ENCODE assay signal across 11 cellular contexts in genomic region chr12:123238330-123238682, GRCh38. TPM values are rescaled to one million over a fixed set of nuclear protein-coding genes. Genes with fewer than 3 reads are reported as not detected.
DNase-seq lines count a peak whose midpoint lies in the region; ATAC-seq and TF ChIP-seq lines count a peak whose summit lies in the region.
"Had no signal": no experiment of that assay in that cellular context is flagged by ENCODE, and none has a peak within 500 bp of the region (broad histone marks: within the 10 kb centered on the region; RNA-seq: fewer than 3 reads in every experiment).

No MANE protein-coding gene starts in this region.

- H3K27ac ChIP-seq in BLaER1 treated with 17β-estradiol and CSF1 and Interleukin-3, amounts not matched to agents 10 nM and 100 nM, result peak overlapping the region in 2 of 11 experiments; percentile 13 to 34; a peak in 3 of 22 replicates
- no peak overlapping the region for H3K27ac ChIP-seq in CD4-positive, alpha-beta memory T cell (ENCODE audit: low read depth, low read length)
- peak overlapping the region; percentile 39 for H3K27ac ChIP-seq in naive thymus-derived CD4-positive, alpha-beta T cell (ENCODE audit: low read depth, low read length)
- H3K27ac ChIP-seq in psoas muscle, result no peak overlapping the region
- H3K27ac ChIP-seq: heart left ventricle, parathyroid adenoma had no signal

- peak overlapping the region in 4 of 8 donors; percentile 22 to 64 (median 48) for H3K4me3 Mint-ChIP-seq in CD4-positive, alpha-beta memory T cell
- no peak overlapping the region for H3K4me3 Mint-ChIP-seq in activated CD8-positive, alpha-beta T cell treated with anti-CD3 and anti-CD28 coated beads, Interleukin-2, amount 10 ng/mL, durations not matched to agents 7 days and 5 days
- peak overlapping the region; percentile 18 to 87 (median 76) for H3K4me3 Mint-ChIP-seq in naive thymus-derived CD4-positive, alpha-beta T cell

- POLR2A ChIA-PET in CD4-positive, alpha-beta memory T cell (lab: Charles Lee; ENCODE audit: partially characterized antibody), result interaction anchor here (0.6 to 9.2 kb wide), 13 partner anchors 10 to 712 kb away, joined by 3 to 253 read pairs (median 4); partner anchors contain the start of genes ABCB9, ARL6IP4, KNTC1 and OGFOD2
- POLR2A ChIA-PET in activated CD8-positive, alpha-beta T cell treated with anti-CD3 and anti-CD28 coated beads, Interleukin-2, amount 10 ng/mL, durations not matched to agents 7 days and 5 days (lab: Charles Lee), result interaction anchor here (0.8 to 2.2 kb wide), 6 partner anchors 15 to 268 kb away, joined by 3 to 10 read pairs (median 3); partner anchors contain the start of genes ARL6IP4, OGFOD2 and SBNO1
- POLR2A ChIA-PET in naive thymus-derived CD4-positive, alpha-beta T cell (lab: Charles Lee), result interaction anchor here (0.7 to 4.0 kb wide), 13 partner anchors 9 to 463 kb away, joined by 3 to 30 read pairs (median 3); partner anchors contain the start of genes ABCB9 and OGFOD2

- no peaks in the 10 kb centered on the region for H3K27me3 ChIP-seq in BLaER1 treated with 17β-estradiol and CSF1 and Interleukin-3, amounts not matched to agents 10 nM and 100 nM
- no peaks in the 10 kb centered on the region for H3K27me3 ChIP-seq in CD4-positive, alpha-beta memory T cell (ENCODE audit: insufficient read depth, low read length)
- no peaks in the 10 kb centered on the region for H3K27me3 ChIP-seq in naive thymus-derived CD4-positive, alpha-beta T cell (ENCODE audit: control insufficient read depth in 2 of 2, insufficient read depth in 2 of 2, low read length in 2 of 2)
- no peaks in the 10 kb centered on the region for H3K27me3 ChIP-seq in psoas muscle (ENCODE audit: insufficient read depth in 3 of 3, low read length in 2 of 3)
- H3K27me3 ChIP-seq: heart left ventricle had no signal

- no peak overlapping the region for H3K4me3 ChIP-seq in BLaER1 treated with 17β-estradiol and CSF1 and Interleukin-3, amounts not matched to agents 10 nM and 100 nM
- H3K4me3 ChIP-seq in CD4-positive, alpha-beta memory T cell (ENCODE audit: low read length in 2 of 2), result no peak overlapping the region
- H3K4me3 ChIP-seq in naive thymus-derived CD4-positive, alpha-beta T cell (ENCODE audit: low read length), result no peak overlapping the region
- H3K4me3 ChIP-seq in psoas muscle, result no peak overlapping the region
- H3K4me3 ChIP-seq: heart left ventricle had no signal

- H3K4me1 ChIP-seq in BLaER1 treated with 17β-estradiol and CSF1 and Interleukin-3, amounts not matched to agents 10 nM and 100 nM, result peaks cover 71 to 83% (median 77%) of the 10 kb centered on the region in 10 experiments
- peaks cover 66% of the 10 kb centered on the region for H3K4me1 ChIP-seq in CD4-positive, alpha-beta memory T cell (ENCODE audit: insufficient read depth, low read length)
- H3K4me1 ChIP-seq in naive thymus-derived CD4-positive, alpha-beta T cell (ENCODE audit: control insufficient read depth in 2 of 2, insufficient read depth in 2 of 2, low read length in 2 of 2), result peaks cover 22 to 43% of the 10 kb centered on the region in 2 donors
- H3K4me1 ChIP-seq in psoas muscle, result peaks cover 33% of the 10 kb centered on the region
- H3K4me1 ChIP-seq: parathyroid adenoma had no signal

- no peak for ATAC-seq in activated CD8-positive, alpha-beta T cell treated with anti-CD3 and anti-CD28 coated beads, Interleukin-2, amount 10 ng/mL, durations not matched to agents 7 days and 5 days
- no peak for ATAC-seq in naive thymus-derived CD4-positive, alpha-beta T cell
- ATAC-seq in HG02870 (IDR thresholded peaks at IDR 0.05; ENCODE audit: unreplicated experiment) (no peak), psoas muscle (no peak), GM18517 (IDR thresholded peaks at IDR 0.05; ENCODE audit: unreplicated experiment) (no peak)
- ATAC-seq: heart left ventricle had no signal

- peaks cover 20 to 37% of the 10 kb centered on the region in 2 donors for H3K36me3 Mint-ChIP-seq in CD4-positive, alpha-beta memory T cell
- H3K36me3 Mint-ChIP-seq in activated CD8-positive, alpha-beta T cell treated with anti-CD3 and anti-CD28 coated beads, Interleukin-2, amount 10 ng/mL, durations not matched to agents 7 days and 5 days (ENCODE audit: low read depth), result peaks cover 52% of the 10 kb centered on the region
- peaks cover 7 to 25% (median 12%) of the 10 kb centered on the region in 5 donors for H3K36me3 Mint-ChIP-seq in naive thymus-derived CD4-positive, alpha-beta T cell

- 65 to 74% (median 71%) methylated on average over 2 of the region's 2 CpGs for WGBS in psoas muscle, 3 donors

- CTCF ChIA-PET in CD4-positive, alpha-beta memory T cell (lab: Charles Lee; ENCODE audit: partially characterized antibody), result interaction anchor here (0.8 to 12.7 kb wide), 46 partner anchors 9 to 479 kb away, joined by 3 to 204 read pairs (median 5); partner anchors contain the start of genes ABCB9, ARL6IP4 and OGFOD2
- CTCF ChIA-PET in activated CD8-positive, alpha-beta T cell treated with anti-CD3 and anti-CD28 coated beads, Interleukin-2, amount 10 ng/mL, durations not matched to agents 7 days and 5 days (lab: Charles Lee), result interaction anchor here (0.7 to 3.4 kb wide), 62 partner anchors 10 to 380 kb away, joined by 3 to 80 read pairs (median 5); partner anchors contain the start of genes ABCB9, ARL6IP4, OGFOD2 and TMED2
- CTCF ChIA-PET in naive thymus-derived CD4-positive, alpha-beta T cell (lab: Charles Lee), result interaction anchor here (0.7 to 7.8 kb wide), 23 partner anchors 9 to 457 kb away, joined by 3 to 75 read pairs (median 4); partner anchors contain the start of gene DDX55

- no peaks in the 10 kb centered on the region for H3K27me3 Mint-ChIP-seq in CD4-positive, alpha-beta memory T cell
- no peaks in the 10 kb centered on the region for H3K27me3 Mint-ChIP-seq in activated CD8-positive, alpha-beta T cell treated with anti-CD3 and anti-CD28 coated beads, Interleukin-2, amount 10 ng/mL, durations not matched to agents 7 days and 5 days (ENCODE audit: low read depth)
- H3K27me3 Mint-ChIP-seq in naive thymus-derived CD4-positive, alpha-beta T cell, result no peaks in the 10 kb centered on the region

- H3K36me3 ChIP-seq in BLaER1 treated with 17β-estradiol and CSF1 and Interleukin-3, amounts not matched to agents 10 nM and 100 nM, result peaks cover 12 to 45% (median 24%) of the 10 kb centered on the region in 11 experiments; a peak in 17 of 22 replicates
- no peaks in the 10 kb centered on the region for H3K36me3 ChIP-seq in CD4-positive, alpha-beta memory T cell (ENCODE audit: insufficient read depth, low read length)
- peaks cover 0 to 20% (median 0%) of the 10 kb centered on the region in 3 experiments for H3K36me3 ChIP-seq in naive thymus-derived CD4-positive, alpha-beta T cell (ENCODE audit: control insufficient read depth in 2 of 3, insufficient read depth in 3 of 3, low read length in 3 of 3)
- H3K36me3 ChIP-seq in psoas muscle (ENCODE audit: insufficient read depth in 1 of 2, low read depth in 1 of 2), result peaks cover 0 to 24% of the 10 kb centered on the region in 2 donors

- H3K4me1 Mint-ChIP-seq in CD4-positive, alpha-beta memory T cell, result peaks cover 34 to 72% (median 51%) of the 10 kb centered on the region in 4 donors
- H3K4me1 Mint-ChIP-seq in activated CD8-positive, alpha-beta T cell treated with anti-CD3 and anti-CD28 coated beads, Interleukin-2, amount 10 ng/mL, durations not matched to agents 7 days and 5 days (ENCODE audit: low read depth), result peaks cover 59% of the 10 kb centered on the region
- peaks cover 41 to 76% (median 51%) of the 10 kb centered on the region in 7 donors for H3K4me1 Mint-ChIP-seq in naive thymus-derived CD4-positive, alpha-beta T cell

- no peaks in the 10 kb centered on the region for H3K9me3 Mint-ChIP-seq in CD4-positive, alpha-beta memory T cell
- no peaks in the 10 kb centered on the region for H3K9me3 Mint-ChIP-seq in activated CD8-positive, alpha-beta T cell treated with anti-CD3 and anti-CD28 coated beads, Interleukin-2, amount 10 ng/mL, durations not matched to agents 7 days and 5 days (ENCODE audit: insufficient read depth)
- H3K9me3 Mint-ChIP-seq in naive thymus-derived CD4-positive, alpha-beta T cell, result peaks cover 0 to 1% (median 0%) of the 10 kb centered on the region in 11 donors

- peak overlapping the region; percentile 77 to 91 (median 81) for H3K27ac Mint-ChIP-seq in CD4-positive, alpha-beta memory T cell
- H3K27ac Mint-ChIP-seq in activated CD8-positive, alpha-beta T cell treated with anti-CD3 and anti-CD28 coated beads, Interleukin-2, amount 10 ng/mL, durations not matched to agents 7 days and 5 days, result peak overlapping the region; percentile 91
- peak overlapping the region; percentile 18 to 93 (median 90) for H3K27ac Mint-ChIP-seq in naive thymus-derived CD4-positive, alpha-beta T cell

- peak overlapping the region in 8 of 11 experiments; percentile 2 to 71 (median 38); a peak in 12 of 22 replicates for H3K9ac ChIP-seq in BLaER1 treated with 17β-estradiol and CSF1 and Interleukin-3, amounts not matched to agents 10 nM and 100 nM
- H3K9ac ChIP-seq: parathyroid adenoma had no signal

- H3K4me2 ChIP-seq in BLaER1 treated with 17β-estradiol and CSF1 and Interleukin-3, amounts not matched to agents 10 nM and 100 nM, result peak overlapping the region; percentile 5 to 100 (median 93); a peak in 18 of 22 replicates

- H4K20me1 ChIP-seq in BLaER1 treated with 17β-estradiol and CSF1 and Interleukin-3, amounts not matched to agents 10 nM and 100 nM, result peaks cover 17 to 64% (median 41%) of the 10 kb centered on the region in 11 experiments; a peak in 18 of 22 replicates

- no peak for TF ChIP-seq CTCF in psoas muscle (IDR thresholded peaks at IDR 0.05)

- no peaks in the 10 kb centered on the region for H3K9me3 ChIP-seq in BLaER1 treated with 17β-estradiol and CSF1 and Interleukin-3, amounts not matched to agents 10 nM and 100 nM (replicated peaks in 1 of 11)
- H3K9me3 ChIP-seq in CD4-positive, alpha-beta memory T cell (ENCODE audit: control insufficient read depth in 1 of 2, low read length in 2 of 2), result no peaks in the 10 kb centered on the region
- no peaks in the 10 kb centered on the region for H3K9me3 ChIP-seq in naive thymus-derived CD4-positive, alpha-beta T cell (ENCODE audit: control insufficient read depth in 2 of 3, low read length in 3 of 3)
- no peaks in the 10 kb centered on the region for H3K9me3 ChIP-seq in psoas muscle
- H3K9me3 ChIP-seq: heart left ventricle had no signal

- DNase-seq in CD4-positive, alpha-beta memory T cell, result no peak
- DNase-seq in activated CD8-positive, alpha-beta T cell treated with anti-CD3 and anti-CD28 coated beads, Interleukin-2, amount 10 ng/mL, durations not matched to agents 7 days and 5 days, result no peak
- no peak for DNase-seq in naive thymus-derived CD4-positive, alpha-beta T cell
- DNase-seq in psoas muscle, result no peak
- DNase-seq in DMS153 (lab: John Stamatoyannopoulos, UW), result no peak
- DNase-seq: NCI-H1105 had no signal

- intact Hi-C loops in CD4-positive, alpha-beta memory T cell (cut with micrococcal nuclease), result loop anchor here (1.0 to 5.0 kb wide), 8 partner anchors 16 to 446 kb away; partner anchors contain the start of genes HIP1R and PITPNM2
- intact Hi-C loops in naive thymus-derived CD4-positive, alpha-beta T cell (cut with micrococcal nuclease), result loop anchor here (1.0 to 10.0 kb wide), 13 partner anchors 15 to 445 kb away; partner anchors contain the start of genes ARL6IP4 (in 1 of the 2) and VPS37B (in 1 of the 2)
- intact Hi-C loops in psoas muscle (cut with DNase I), result loop anchor here in 1 of 2 donors (5.0 kb wide), 1 partner anchor 376 kb away; no protein-coding TSS in a partner anchor

RNA-seq across cellular contexts. Expression of gene MTRFR, which starts 5.1 kb away (rescaled TPM):
- total RNA-seq in CD4-positive, alpha-beta memory T cell, result 10 to 100 TPM; 46.1 to 48.8 TPM
- polyA plus RNA-seq in CD4-positive, alpha-beta memory T cell, result 10 to 100 TPM; 35.4 to 63.1 TPM
- total RNA-seq in activated CD8-positive, alpha-beta T cell treated with anti-CD3 and anti-CD28 coated beads, Interleukin-2, amount 10 ng/mL, durations not matched to agents 7 days and 5 days, result 10 to 100 TPM; 28.2 to 30.0 TPM
- 10 to 100 TPM; 26.8 to 56.9 (median 39.5) TPM for total RNA-seq in naive thymus-derived CD4-positive, alpha-beta T cell
- polyA plus RNA-seq in naive thymus-derived CD4-positive, alpha-beta T cell, result 10 to 100 TPM; 42.6 to 60.3 TPM
- total RNA-seq in psoas muscle, result 1 to 10 TPM; 7.3 to 9.9 (median 8.6) TPM
- polyA plus RNA-seq in psoas muscle, result 10 to 100 TPM in 1 of 3 donors, 1 to 10 TPM in 2; 6.4 to 10.9 (median 7.1) TPM

RNA-seq across cellular contexts. Expression of gene MPHOSPH9, which starts 5.4 kb away (rescaled TPM):
- total RNA-seq in CD4-positive, alpha-beta memory T cell, result 10 to 100 TPM; 57.9 to 62.7 TPM
- polyA plus RNA-seq in CD4-positive, alpha-beta memory T cell, result 10 to 100 TPM; 14.1 to 32.3 TPM
- total RNA-seq in activated CD8-positive, alpha-beta T cell treated with anti-CD3 and anti-CD28 coated beads, Interleukin-2, amount 10 ng/mL, durations not matched to agents 7 days and 5 days, result 100 to 1,000 TPM; 148 to 149 TPM
- total RNA-seq in naive thymus-derived CD4-positive, alpha-beta T cell, result 100 to 1,000 TPM in 1 of 5 experiments, 10 to 100 TPM in 4; 71.0 to 102 (median 82.4) TPM
- polyA plus RNA-seq in naive thymus-derived CD4-positive, alpha-beta T cell, result 10 to 100 TPM; 34.0 to 59.8 TPM
- total RNA-seq in psoas muscle, result 10 to 100 TPM in 3 of 4 donors, 1 to 10 TPM in 1; 8.7 to 14.4 (median 12.7) TPM
- 1 to 10 TPM; 3.2 to 5.8 (median 3.2) TPM for polyA plus RNA-seq in psoas muscle

RNA-seq across cellular contexts. Expression of gene CDK2AP1, which starts 33.4 kb away (rescaled TPM):
- 1 to 10 TPM; 4.8 to 5.4 TPM for total RNA-seq in CD4-positive, alpha-beta memory T cell
- 1 to 10 TPM; 2.2 to 4.8 TPM for polyA plus RNA-seq in CD4-positive, alpha-beta memory T cell
- 10 to 100 TPM; 58.3 to 58.4 TPM for total RNA-seq in activated CD8-positive, alpha-beta T cell treated with anti-CD3 and anti-CD28 coated beads, Interleukin-2, amount 10 ng/mL, durations not matched to agents 7 days and 5 days
- total RNA-seq in naive thymus-derived CD4-positive, alpha-beta T cell, result 10 to 100 TPM in 2 of 5 experiments, 1 to 10 TPM in 3; 3.6 to 45.1 (median 5.0) TPM
- polyA plus RNA-seq in naive thymus-derived CD4-positive, alpha-beta T cell, result 1 to 10 TPM; 1.3 to 3.2 TPM
- 10 to 100 TPM; 47.6 to 63.9 (median 55.1) TPM for total RNA-seq in psoas muscle
- 100 to 1,000 TPM in 1 of 3 donors, 10 to 100 TPM in 2; 31.8 to 143 (median 67.3) TPM for polyA plus RNA-seq in psoas muscle
